In genomic region chr11:32052218-32052617, GRCh38 we compare ENCODE assay signal across 8 cellular contexts. TPM values are rescaled to one million over a fixed set of nuclear protein-coding genes. Genes with fewer than 3 reads are reported as not detected.
A peak's percentile ranks its signal among the peaks of the same experiment; 100 is the strongest.
DNase-seq lines count a peak whose midpoint lies in the region; ATAC-seq and TF ChIP-seq lines count a peak whose summit lies in the region.

No MANE protein-coding gene starts in this region.

- H3K9me3 ChIP-seq in osteoblast (ENCODE audit: low read depth, low read length) = no peaks in the 10 kb centered on the region
- H3K9me3 ChIP-seq in tibial nerve = no peaks in the 10 kb centered on the region

- H3K27ac ChIP-seq in osteoblast (ENCODE audit: low read depth, low read length) (no peak overlapping the region), tibial nerve (no peak overlapping the region)

- peak overlapping the region; percentile 42 for H3K4me3 ChIP-seq in osteoblast (ENCODE audit: insufficient read depth, low read length)
- H3K4me3 ChIP-seq in tibial nerve = no peak overlapping the region

- peak overlapping the region; percentile 83 for H2AFZ ChIP-seq in osteoblast (ENCODE audit: low read length)

- TF ChIP-seq CTCF in osteoblast (IDR thresholded peaks at IDR 0.05; ENCODE audit: extremely low read depth, low read depth, low read length) = peak; percentile 84
- peak; percentile 52 to 79 (median 71) for TF ChIP-seq CTCF in tibial nerve (IDR thresholded peaks at IDR 0.05)

- H4K20me1 ChIP-seq in osteoblast (ENCODE audit: insufficient read depth, low read length) = no peaks in the 10 kb centered on the region

- TF ChIP-seq EP300 in tibial nerve (IDR thresholded peaks at IDR 0.05) = no peak

- no peak for TF ChIP-seq POLR2A in tibial nerve (IDR thresholded peaks at IDR 0.05)

- H3K36me3 ChIP-seq in osteoblast (ENCODE audit: insufficient read depth, low read length) = no peaks in the 10 kb centered on the region
- no peaks in the 10 kb centered on the region for H3K36me3 ChIP-seq in tibial nerve

- H3K4me1 ChIP-seq in osteoblast (ENCODE audit: insufficient read depth, low read length) (peaks cover 18% of the 10 kb centered on the region), tibial nerve (no peaks in the 10 kb centered on the region)

- DNase-seq in ELR (ENCODE audit: low read depth) (peak; percentile 74), OCI-M1 (lab: John Stamatoyannopoulos, UW) (peak; percentile 76), fibroblast of the conjunctiva (ENCODE audit: low read depth) (peak; percentile 20), osteoblast (ENCODE audit: insufficient read length, low spot score, missing footprints) (peak; percentile 64), tibial nerve (ENCODE audit: low spot score in 2 of 2) (peak; percentile 15 to 72), mesenteric fat pad (ENCODE audit: low spot score) (no peak)
- DNase-seq in activated T-helper 1 cell treated with anti-CD3 and anti-CD28 coated beads, Interleukin-2, amount 50 U/mL, for 16 hours (ENCODE audit: low read depth in 1 of 2, low spot score in 1 of 2) = peak; percentile 4 to 17

- ATAC-seq in HG03103 (IDR thresholded peaks at IDR 0.05; ENCODE audit: low read depth, unreplicated experiment) = peak; percentile 47

- WGBS in tibial nerve, 2 donors = 18 to 20% methylated on average over 6 of the region's 6 CpGs

- H3K79me2 ChIP-seq in osteoblast (ENCODE audit: insufficient read depth, low read length) = no peaks in the 10 kb centered on the region

- H3K27me3 ChIP-seq in osteoblast (ENCODE audit: insufficient read depth, low read length) (no peaks in the 10 kb centered on the region), tibial nerve (no peaks in the 10 kb centered on the region)

- peak overlapping the region; percentile 80 for H3K4me2 ChIP-seq in osteoblast (ENCODE audit: insufficient read depth, low read length)

RNA-seq across cellular contexts. Expression of gene RCN1, which starts 38.7 kb away (rescaled TPM):
- total RNA-seq in osteoblast (343 and 405 TPM in 2 replicates), tibial nerve (10 to 100 TPM; 40.0 to 65.1 (median 55.9) TPM), mesenteric fat pad (133 TPM)
